Comparison of ENCODE assay signal across 1 cellular context in the genomic region with DNA sequence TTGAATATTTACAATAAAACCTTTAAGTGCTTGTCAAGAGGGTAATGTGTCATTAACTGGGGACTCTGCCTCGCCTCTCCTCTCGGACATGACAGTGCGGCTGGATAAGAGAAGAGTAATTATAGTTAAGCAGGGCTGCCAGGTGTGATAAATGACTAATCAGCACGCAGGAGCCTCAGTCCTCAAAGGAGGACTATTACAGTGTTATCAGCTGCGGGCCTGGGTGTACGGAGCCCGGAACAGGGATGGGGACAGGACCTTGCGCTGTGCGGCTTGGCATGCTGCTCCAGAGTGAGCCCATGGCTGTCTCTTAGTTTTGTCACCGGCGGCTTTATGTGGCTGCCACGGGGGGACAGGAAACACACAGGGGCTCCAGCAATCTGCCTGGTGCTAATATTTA.
A peak's percentile ranks its signal among the peaks of the same experiment; 100 is the strongest.
TF ChIP-seq lines count a peak whose summit lies in the region.

No MANE protein-coding gene starts in this region.

TF ChIP-seq in K562, 482 proteins besides CTCF, POLR2A, EP300 and RAD21 (continued from another document and continues in another):
- TF ChIP-seq, protein P1, sequence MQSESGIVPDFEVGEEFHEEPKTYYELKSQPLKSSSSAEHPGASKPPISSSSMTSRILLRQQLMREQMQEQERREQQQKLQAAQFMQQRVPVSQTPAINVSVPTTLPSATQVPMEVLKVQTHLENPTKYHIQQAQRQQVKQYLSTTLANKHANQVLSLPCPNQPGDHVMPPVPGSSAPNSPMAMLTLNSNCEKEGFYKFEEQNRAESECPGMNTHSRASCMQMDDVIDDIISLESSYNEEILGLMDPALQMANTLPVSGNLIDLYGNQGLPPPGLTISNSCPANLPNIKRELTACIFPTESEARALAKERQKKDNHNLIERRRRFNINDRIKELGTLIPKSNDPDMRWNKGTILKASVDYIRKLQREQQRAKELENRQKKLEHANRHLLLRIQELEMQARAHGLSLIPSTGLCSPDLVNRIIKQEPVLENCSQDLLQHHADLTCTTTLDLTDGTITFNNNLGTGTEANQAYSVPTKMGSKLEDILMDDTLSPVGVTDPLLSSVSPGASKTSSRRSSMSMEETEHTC (IDR thresholded peaks at IDR 0.05) = no peak
- TF ChIP-seq ZNF561 (CRISPR knock-in tag; conservative IDR thresholded peaks at IDR 0.05) (no peak), L3MBTL2 (IDR thresholded peaks at IDR 0.05) (no peak), NR4A1 (CRISPR knock-in tag; IDR thresholded peaks at IDR 0.05) (no peak), NR4A1 (tag; IDR thresholded peaks at IDR 0.05) (no peak), NCOA6 (IDR thresholded peaks at IDR 0.05) (no peak), ETV5 (CRISPR knock-in tag; IDR thresholded peaks at IDR 0.05; ENCODE audit: low read depth) (no peak), RFX1 (IDR thresholded peaks at IDR 0.05) (no peak), PCBP2 (IDR thresholded peaks at IDR 0.05; ENCODE audit: low read depth, low read length, poor library complexity, severe bottlenecking) (no peak), C11orf30 (IDR thresholded peaks at IDR 0.05; ENCODE audit: low read depth) (no peak), SETDB1 (IDR thresholded peaks at IDR 0.05; ENCODE audit: low read length) (no peak), FIP1L1 (IDR thresholded peaks at IDR 0.05; ENCODE audit: low read depth, low read length, poor library complexity, severe bottlenecking) (no peak), CTBP1 (IDR thresholded peaks at IDR 0.05; ENCODE audit: borderline replicate concordance) (peak; percentile 51; the same call in 1 of the 2 replicates), TCF7L2 (IDR thresholded peaks at IDR 0.05; ENCODE audit: low read depth, low read length) (no peak), ZNF239 (CRISPR knock-in tag; IDR thresholded peaks at IDR 0.05) (no peak), SOX6 (IDR thresholded peaks at IDR 0.05) (peak; percentile 72), ZNF445 (CRISPR knock-in tag; IDR thresholded peaks at IDR 0.05; ENCODE audit: low read depth) (no peak), DDX20 (tag; IDR thresholded peaks at IDR 0.05; ENCODE audit: low read depth) (no peak), NFE2L1 (tag; IDR thresholded peaks at IDR 0.05; ENCODE audit: borderline replicate concordance, low read depth) (no peak), CBFA2T2 (conservative IDR thresholded peaks at IDR 0.05) (peak; percentile 91), SIN3B (IDR thresholded peaks at IDR 0.05; ENCODE audit: low read depth) (no peak), CBX2 (IDR thresholded peaks at IDR 0.05; ENCODE audit: insufficient read depth, low read length, poor library complexity, severe bottlenecking) (no peak), RCOR1 (IDR thresholded peaks at IDR 0.05; ENCODE audit: borderline replicate concordance in 1 of 2, low read depth in 2 of 2, low read length in 2 of 2) (peak in 1 of 2 experiments; percentile 35; a peak in 1 of 4 replicates), ZNF644 (tag; IDR thresholded peaks at IDR 0.05; ENCODE audit: low read depth) (no peak), BCOR (IDR thresholded peaks at IDR 0.05) (peak; percentile 70; the same call in 1 of the 2 replicates), SMARCC2 (IDR thresholded peaks at IDR 0.05; ENCODE audit: low read depth) (0 out of 2 replicates have a peak, but pooled peaks have one; percentile 27), ZNF143 (CRISPR knock-in tag; IDR thresholded peaks at IDR 0.05) (no peak), CXXC5 (CRISPR knock-in tag; IDR thresholded peaks at IDR 0.05) (peak; percentile 74), RBM14 (IDR thresholded peaks at IDR 0.05; ENCODE audit: borderline replicate concordance, insufficient read depth, low read depth, low read length) (no peak), POLR2AphosphoS5 (IDR thresholded peaks at IDR 0.05; ENCODE audit: control insufficient read depth, insufficient read depth, low read depth, low read length) (peak; percentile 88), SPI1 (IDR thresholded peaks at IDR 0.05; ENCODE audit: borderline replicate concordance, low read depth, low read length) (no peak), ZNF699 (CRISPR knock-in tag; IDR thresholded peaks at IDR 0.05; ENCODE audit: insufficient replicate concordance) (no peak), ILK (tag; IDR thresholded peaks at IDR 0.05; ENCODE audit: borderline replicate concordance, low read depth) (no peak), SMAD3 (CRISPR knock-in tag; conservative IDR thresholded peaks at IDR 0.05) (no peak), SMARCA5 (IDR thresholded peaks at IDR 0.05) (no peak), HDAC1 (IDR thresholded peaks at IDR 0.05) (no peak), TEAD4 (IDR thresholded peaks at IDR 0.05; ENCODE audit: low read length) (peak; percentile 92), TEAD4 (CRISPR knock-in tag; IDR thresholded peaks at IDR 0.05; ENCODE audit: borderline replicate concordance) (no peak), ZNF316 (IDR thresholded peaks at IDR 0.05) (peak; percentile 34), COPS2 (conservative IDR thresholded peaks at IDR 0.05) (no peak), MAZ (CRISPR knock-in tag; conservative IDR thresholded peaks at IDR 0.05 in 1 of 2, IDR thresholded peaks at IDR 0.05 in 1 of 2) (no peak), ZNF311 (CRISPR knock-in tag; IDR thresholded peaks at IDR 0.05) (no peak), TCF7 (IDR thresholded peaks at IDR 0.05; ENCODE audit: borderline replicate concordance) (no peak), STAT5B (CRISPR knock-in tag; IDR thresholded peaks at IDR 0.05) (no peak), RUNX1 (IDR thresholded peaks at IDR 0.05; ENCODE audit: low read depth) (no peak)
- TF ChIP-seq, protein P2, sequence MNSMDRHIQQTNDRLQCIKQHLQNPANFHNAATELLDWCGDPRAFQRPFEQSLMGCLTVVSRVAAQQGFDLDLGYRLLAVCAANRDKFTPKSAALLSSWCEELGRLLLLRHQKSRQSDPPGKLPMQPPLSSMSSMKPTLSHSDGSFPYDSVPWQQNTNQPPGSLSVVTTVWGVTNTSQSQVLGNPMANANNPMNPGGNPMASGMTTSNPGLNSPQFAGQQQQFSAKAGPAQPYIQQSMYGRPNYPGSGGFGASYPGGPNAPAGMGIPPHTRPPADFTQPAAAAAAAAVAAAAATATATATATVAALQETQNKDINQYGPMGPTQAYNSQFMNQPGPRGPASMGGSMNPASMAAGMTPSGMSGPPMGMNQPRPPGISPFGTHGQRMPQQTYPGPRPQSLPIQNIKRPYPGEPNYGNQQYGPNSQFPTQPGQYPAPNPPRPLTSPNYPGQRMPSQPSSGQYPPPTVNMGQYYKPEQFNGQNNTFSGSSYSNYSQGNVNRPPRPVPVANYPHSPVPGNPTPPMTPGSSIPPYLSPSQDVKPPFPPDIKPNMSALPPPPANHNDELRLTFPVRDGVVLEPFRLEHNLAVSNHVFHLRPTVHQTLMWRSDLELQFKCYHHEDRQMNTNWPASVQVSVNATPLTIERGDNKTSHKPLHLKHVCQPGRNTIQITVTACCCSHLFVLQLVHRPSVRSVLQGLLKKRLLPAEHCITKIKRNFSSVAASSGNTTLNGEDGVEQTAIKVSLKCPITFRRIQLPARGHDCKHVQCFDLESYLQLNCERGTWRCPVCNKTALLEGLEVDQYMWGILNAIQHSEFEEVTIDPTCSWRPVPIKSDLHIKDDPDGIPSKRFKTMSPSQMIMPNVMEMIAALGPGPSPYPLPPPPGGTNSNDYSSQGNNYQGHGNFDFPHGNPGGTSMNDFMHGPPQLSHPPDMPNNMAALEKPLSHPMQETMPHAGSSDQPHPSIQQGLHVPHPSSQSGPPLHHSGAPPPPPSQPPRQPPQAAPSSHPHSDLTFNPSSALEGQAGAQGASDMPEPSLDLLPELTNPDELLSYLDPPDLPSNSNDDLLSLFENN (IDR thresholded peaks at IDR 0.05; ENCODE audit: low read depth in 2 of 2, low read length in 2 of 2) = 0 out of 4 replicates have a peak, but pooled peaks of 1 of the 2 experiments have one; percentile 39
- TF ChIP-seq, protein P3, sequence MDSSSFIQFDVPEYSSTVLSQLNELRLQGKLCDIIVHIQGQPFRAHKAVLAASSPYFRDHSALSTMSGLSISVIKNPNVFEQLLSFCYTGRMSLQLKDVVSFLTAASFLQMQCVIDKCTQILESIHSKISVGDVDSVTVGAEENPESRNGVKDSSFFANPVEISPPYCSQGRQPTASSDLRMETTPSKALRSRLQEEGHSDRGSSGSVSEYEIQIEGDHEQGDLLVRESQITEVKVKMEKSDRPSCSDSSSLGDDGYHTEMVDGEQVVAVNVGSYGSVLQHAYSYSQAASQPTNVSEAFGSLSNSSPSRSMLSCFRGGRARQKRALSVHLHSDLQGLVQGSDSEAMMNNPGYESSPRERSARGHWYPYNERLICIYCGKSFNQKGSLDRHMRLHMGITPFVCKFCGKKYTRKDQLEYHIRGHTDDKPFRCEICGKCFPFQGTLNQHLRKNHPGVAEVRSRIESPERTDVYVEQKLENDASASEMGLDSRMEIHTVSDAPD (CRISPR knock-in tag; IDR thresholded peaks at IDR 0.05) = no peak
- TF ChIP-seq, protein P4, sequence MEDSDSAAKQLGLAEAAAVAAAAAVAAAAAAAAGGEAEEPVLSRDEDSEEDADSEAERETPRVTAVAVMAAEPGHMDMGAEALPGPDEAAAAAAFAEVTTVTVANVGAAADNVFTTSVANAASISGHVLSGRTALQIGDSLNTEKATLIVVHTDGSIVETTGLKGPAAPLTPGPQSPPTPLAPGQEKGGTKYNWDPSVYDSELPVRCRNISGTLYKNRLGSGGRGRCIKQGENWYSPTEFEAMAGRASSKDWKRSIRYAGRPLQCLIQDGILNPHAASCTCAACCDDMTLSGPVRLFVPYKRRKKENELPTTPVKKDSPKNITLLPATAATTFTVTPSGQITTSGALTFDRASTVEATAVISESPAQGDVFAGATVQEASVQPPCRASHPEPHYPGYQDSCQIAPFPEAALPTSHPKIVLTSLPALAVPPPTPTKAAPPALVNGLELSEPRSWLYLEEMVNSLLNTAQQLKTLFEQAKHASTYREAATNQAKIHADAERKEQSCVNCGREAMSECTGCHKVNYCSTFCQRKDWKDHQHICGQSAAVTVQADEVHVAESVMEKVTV (CRISPR knock-in tag; IDR thresholded peaks at IDR 0.05) = no peak
- TF ChIP-seq, protein P5, sequence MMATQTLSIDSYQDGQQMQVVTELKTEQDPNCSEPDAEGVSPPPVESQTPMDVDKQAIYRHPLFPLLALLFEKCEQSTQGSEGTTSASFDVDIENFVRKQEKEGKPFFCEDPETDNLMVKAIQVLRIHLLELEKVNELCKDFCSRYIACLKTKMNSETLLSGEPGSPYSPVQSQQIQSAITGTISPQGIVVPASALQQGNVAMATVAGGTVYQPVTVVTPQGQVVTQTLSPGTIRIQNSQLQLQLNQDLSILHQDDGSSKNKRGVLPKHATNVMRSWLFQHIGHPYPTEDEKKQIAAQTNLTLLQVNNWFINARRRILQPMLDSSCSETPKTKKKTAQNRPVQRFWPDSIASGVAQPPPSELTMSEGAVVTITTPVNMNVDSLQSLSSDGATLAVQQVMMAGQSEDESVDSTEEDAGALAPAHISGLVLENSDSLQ (IDR thresholded peaks at IDR 0.05) = peak; percentile 70
- TF ChIP-seq, protein P6, sequence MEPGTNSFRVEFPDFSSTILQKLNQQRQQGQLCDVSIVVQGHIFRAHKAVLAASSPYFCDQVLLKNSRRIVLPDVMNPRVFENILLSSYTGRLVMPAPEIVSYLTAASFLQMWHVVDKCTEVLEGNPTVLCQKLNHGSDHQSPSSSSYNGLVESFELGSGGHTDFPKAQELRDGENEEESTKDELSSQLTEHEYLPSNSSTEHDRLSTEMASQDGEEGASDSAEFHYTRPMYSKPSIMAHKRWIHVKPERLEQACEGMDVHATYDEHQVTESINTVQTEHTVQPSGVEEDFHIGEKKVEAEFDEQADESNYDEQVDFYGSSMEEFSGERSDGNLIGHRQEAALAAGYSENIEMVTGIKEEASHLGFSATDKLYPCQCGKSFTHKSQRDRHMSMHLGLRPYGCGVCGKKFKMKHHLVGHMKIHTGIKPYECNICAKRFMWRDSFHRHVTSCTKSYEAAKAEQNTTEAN (CRISPR knock-in tag; IDR thresholded peaks at IDR 0.05) = no peak
- TF ChIP-seq, protein P7, sequence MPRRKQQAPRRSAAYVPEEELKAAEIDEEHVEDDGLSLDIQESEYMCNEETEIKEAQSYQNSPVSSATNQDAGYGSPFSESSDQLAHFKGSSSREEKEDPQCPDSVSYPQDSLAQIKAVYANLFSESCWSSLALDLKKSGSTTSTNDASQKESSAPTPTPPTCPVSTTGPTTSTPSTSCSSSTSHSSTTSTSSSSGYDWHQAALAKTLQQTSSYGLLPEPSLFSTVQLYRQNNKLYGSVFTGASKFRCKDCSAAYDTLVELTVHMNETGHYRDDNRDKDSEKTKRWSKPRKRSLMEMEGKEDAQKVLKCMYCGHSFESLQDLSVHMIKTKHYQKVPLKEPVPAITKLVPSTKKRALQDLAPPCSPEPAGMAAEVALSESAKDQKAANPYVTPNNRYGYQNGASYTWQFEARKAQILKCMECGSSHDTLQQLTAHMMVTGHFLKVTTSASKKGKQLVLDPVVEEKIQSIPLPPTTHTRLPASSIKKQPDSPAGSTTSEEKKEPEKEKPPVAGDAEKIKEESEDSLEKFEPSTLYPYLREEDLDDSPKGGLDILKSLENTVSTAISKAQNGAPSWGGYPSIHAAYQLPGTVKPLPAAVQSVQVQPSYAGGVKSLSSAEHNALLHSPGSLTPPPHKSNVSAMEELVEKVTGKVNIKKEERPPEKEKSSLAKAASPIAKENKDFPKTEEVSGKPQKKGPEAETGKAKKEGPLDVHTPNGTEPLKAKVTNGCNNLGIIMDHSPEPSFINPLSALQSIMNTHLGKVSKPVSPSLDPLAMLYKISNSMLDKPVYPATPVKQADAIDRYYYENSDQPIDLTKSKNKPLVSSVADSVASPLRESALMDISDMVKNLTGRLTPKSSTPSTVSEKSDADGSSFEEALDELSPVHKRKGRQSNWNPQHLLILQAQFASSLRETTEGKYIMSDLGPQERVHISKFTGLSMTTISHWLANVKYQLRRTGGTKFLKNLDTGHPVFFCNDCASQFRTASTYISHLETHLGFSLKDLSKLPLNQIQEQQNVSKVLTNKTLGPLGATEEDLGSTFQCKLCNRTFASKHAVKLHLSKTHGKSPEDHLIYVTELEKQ (CRISPR knock-in tag; IDR thresholded peaks at IDR 0.05) = no peak
- TF ChIP-seq, protein P8, sequence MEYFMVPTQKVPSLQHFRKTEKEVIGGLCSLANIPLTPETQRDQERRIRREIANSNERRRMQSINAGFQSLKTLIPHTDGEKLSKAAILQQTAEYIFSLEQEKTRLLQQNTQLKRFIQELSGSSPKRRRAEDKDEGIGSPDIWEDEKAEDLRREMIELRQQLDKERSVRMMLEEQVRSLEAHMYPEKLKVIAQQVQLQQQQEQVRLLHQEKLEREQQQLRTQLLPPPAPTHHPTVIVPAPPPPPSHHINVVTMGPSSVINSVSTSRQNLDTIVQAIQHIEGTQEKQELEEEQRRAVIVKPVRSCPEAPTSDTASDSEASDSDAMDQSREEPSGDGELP (CRISPR knock-in tag; IDR thresholded peaks at IDR 0.05; ENCODE audit: borderline replicate concordance) = no peak
- TF ChIP-seq, protein P9, sequence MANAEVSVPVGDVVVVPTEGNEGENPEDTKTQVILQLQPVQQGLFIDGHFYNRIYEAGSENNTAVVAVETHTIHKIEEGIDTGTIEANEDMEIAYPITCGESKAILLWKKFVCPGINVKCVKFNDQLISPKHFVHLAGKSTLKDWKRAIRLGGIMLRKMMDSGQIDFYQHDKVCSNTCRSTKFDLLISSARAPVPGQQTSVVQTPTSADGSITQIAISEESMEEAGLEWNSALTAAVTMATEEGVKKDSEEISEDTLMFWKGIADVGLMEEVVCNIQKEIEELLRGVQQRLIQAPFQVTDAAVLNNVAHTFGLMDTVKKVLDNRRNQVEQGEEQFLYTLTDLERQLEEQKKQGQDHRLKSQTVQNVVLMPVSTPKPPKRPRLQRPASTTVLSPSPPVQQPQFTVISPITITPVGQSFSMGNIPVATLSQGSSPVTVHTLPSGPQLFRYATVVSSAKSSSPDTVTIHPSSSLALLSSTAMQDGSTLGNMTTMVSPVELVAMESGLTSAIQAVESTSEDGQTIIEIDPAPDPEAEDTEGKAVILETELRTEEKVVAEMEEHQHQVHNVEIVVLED (CRISPR knock-in tag; IDR thresholded peaks at IDR 0.05) = no peak
